ENCODE assay signal across 8 cellular contexts in the genomic region with DNA sequence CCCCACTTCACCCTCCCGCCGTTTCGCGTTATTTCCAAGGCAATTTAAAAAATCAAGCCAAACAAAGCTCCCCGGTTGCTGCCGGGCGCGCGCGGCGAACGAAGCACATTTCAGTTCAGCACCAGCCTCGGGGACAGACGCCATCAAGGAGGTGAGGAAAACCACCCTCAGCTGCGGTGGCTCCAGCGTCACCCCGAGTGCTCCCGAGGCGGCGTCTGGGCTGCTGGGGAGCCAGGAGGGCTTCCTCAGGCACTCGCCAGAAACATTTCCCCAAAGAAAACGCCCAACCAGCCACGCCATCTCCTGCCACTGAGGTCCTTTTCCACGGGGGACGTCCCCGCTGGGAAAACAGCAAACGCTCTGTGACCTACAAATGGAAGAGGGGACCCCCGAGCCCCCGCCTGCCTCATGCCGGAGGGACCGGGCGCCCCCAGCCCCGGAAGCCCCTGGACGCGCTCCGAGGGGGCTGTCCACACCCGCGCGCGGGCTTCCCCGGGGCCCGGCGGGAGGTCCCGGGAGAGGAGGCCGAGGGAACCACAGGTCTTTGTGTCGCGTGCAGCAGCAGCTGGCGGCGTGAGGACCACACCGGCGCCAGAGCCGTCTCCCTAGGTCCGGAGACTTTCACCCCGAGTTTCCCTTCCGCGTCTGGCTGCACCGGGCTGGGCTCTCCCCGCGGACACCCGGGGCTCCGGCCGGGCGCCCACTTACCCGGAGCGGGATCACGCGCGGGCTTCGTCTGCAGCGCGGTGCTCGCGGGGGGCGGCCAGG. TPM values are rescaled to one million over a fixed set of nuclear protein-coding genes. Genes with fewer than 3 reads are reported as not detected.
DNase-seq lines count a peak whose midpoint lies in the region; ATAC-seq and TF ChIP-seq lines count a peak whose summit lies in the region.

No MANE protein-coding gene starts in this region.

- peak overlapping the region; percentile 44 for H3K4me3 ChIP-seq in choroid plexus epithelial cell (ENCODE audit: low read depth, low read length)
- H3K4me3 ChIP-seq in left lung: peak overlapping the region; percentile 10 to 38

- DNase-seq in AG20443 (ENCODE audit: low spot score) (peak; percentile 87), choroid plexus epithelial cell (ENCODE audit: low read depth) (peak; percentile 71), left lung (peak; percentile 51 to 81), NAMALWA (ENCODE audit: low spot score) (no peak)
- peak; percentile 32 to 50 for DNase-seq in stimulated activated CD4-positive, alpha-beta T cell treated with anti-CD3 and anti-CD28 coated beads, Interleukin-4, amount 100 ng/mL, for 4 hours

- H3K4me1 ChIP-seq in left lung: peaks cover 10 to 28% of the 10 kb centered on the region in 2 donors

- H3K36me3 ChIP-seq in KOPT-K1 (ENCODE audit: insufficient read depth, low read length) (no peaks in the 10 kb centered on the region), left lung (no peaks in the 10 kb centered on the region)

- peak overlapping the region; percentile 21 for H3K27ac ChIP-seq in KOPT-K1 (ENCODE audit: low read depth, low read length, poor library complexity, severe bottlenecking)
- H3K27ac ChIP-seq in left lung: no peak overlapping the region

- H3K27me3 ChIP-seq in left lung: peaks cover 57 to 100% of the 10 kb centered on the region in 2 donors

- ATAC-seq in GM19372 (IDR thresholded peaks at IDR 0.05; ENCODE audit: low read depth, unreplicated experiment): peak; percentile 63
- ATAC-seq in activated CD4-positive, CD25-positive, alpha-beta regulatory T cell treated with anti-CD3 and anti-CD28 coated beads, Interleukin-2, amount 50 U/mL, for 24 hours: peak; percentile 65 to 69
- peak; percentile 96 for ATAC-seq in left lung

- TF ChIP-seq CTCF in choroid plexus epithelial cell (conservative IDR thresholded peaks at IDR 0.05; ENCODE audit: low read depth, low read length) (no peak), left lung (IDR thresholded peaks at IDR 0.05) (no peak)

- H3K9me3 ChIP-seq in KOPT-K1 (ENCODE audit: insufficient read depth, low read length, poor library complexity, severe bottlenecking) (no peaks in the 10 kb centered on the region), left lung (no peaks in the 10 kb centered on the region)

- intact Hi-C loops in left lung (cut with DNase I): no loop called here

RNA-seq across cellular contexts. Expression of gene GNG4, which starts 0.4 kb away (rescaled TPM):
- not detected for total RNA-seq in left lung
